In the genomic region with DNA sequence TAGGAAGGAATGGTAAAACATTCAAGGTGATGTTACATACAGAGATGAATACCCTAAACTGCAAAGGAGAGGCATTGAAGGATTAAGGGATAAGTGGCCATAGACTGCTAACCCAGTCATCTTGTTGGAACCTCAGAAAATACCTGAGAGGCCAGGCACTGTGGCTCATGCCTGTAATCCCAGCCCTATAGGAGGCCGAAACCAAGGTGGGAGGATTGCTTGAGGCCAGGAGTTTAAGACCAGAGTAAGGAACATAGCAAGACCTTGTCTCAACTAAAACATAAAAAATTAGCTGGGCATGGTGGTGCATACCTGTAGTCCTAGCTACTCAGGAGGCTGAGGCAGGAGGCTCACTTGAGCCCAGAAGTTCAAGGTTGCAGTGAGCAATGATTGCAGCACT, we compare ENCODE assay signal across 7 cellular contexts. TPM values are rescaled to one million over a fixed set of nuclear protein-coding genes. Genes with fewer than 3 reads are reported as not detected.
"Had no signal": no experiment of that assay in that cellular context is flagged by ENCODE, and none has a peak within 500 bp of the region (broad histone marks: within the 10 kb centered on the region; RNA-seq: fewer than 3 reads in every experiment).

No MANE protein-coding gene starts in this region.

- H2AFZ ChIP-seq: GM23338 had no signal

- H3K4me3 Mint-ChIP-seq: GM23338, H9, IgD-negative memory B cell had no signal

- H3K4me1 Mint-ChIP-seq: GM23338, IgD-negative memory B cell had no signal

- H3K27me3 Mint-ChIP-seq: IgD-negative memory B cell had no signal

- DNase-seq: H9, KBM-7 had no signal

- H3K27ac Mint-ChIP-seq: GM23338, IgD-negative memory B cell had no signal

- H3K4me2 ChIP-seq: GM23338 had no signal

- H3K9me3 Mint-ChIP-seq: GM23338, H9 had no signal

- H3K4me3 ChIP-seq: GM23338 had no signal

- FAIRE-seq: H1, HTR-8/SVneo had no signal

- ATAC-seq: GM23338 had no signal

RNA-seq across cellular contexts. Expression of gene ECM2, which starts 10.9 kb away (rescaled TPM):
- total RNA-seq: GM23338, H1, H9, HT-29 had no signal
- polyA plus RNA-seq: H1, IgD-negative memory B cell had no signal

RNA-seq across cellular contexts. Expression of gene ASPN, which starts 42.6 kb away (rescaled TPM):
- total RNA-seq: GM23338, H1, H9, HT-29 had no signal
- polyA plus RNA-seq: H1, IgD-negative memory B cell had no signal
